ENCODE assay signal across 16 cellular contexts in the genomic region with DNA sequence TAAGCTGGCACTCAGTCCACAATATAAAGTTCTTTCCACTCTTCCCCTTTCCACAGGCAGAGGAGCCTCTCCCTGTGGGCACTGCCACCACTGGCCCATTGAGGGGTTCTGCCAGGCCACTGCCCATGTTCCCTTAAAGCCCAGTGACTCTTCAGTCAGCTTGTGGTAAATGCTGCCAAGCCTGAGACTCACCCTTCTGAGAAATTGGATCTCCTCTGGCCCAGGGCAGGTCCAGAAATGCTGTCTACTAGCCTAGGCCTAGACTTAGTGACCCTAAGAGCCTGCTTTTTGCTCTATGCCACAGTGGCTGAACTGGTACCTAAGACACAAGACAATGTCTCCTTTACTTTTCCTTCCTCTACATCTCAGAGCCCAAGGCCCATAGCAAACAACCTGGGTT.
DNase-seq lines count a peak whose midpoint lies in the region; ATAC-seq and TF ChIP-seq lines count a peak whose summit lies in the region.
"Had no signal": no experiment of that assay in that cellular context is flagged by ENCODE, and none has a peak within 500 bp of the region (broad histone marks: within the 10 kb centered on the region; RNA-seq: fewer than 3 reads in every experiment).

No MANE protein-coding gene starts in this region.

- H3K4me3 Mint-ChIP-seq in neural crest cell: no peak overlapping the region
- H3K4me3 Mint-ChIP-seq: CD4-positive, CD25-positive, alpha-beta regulatory T cell; CD8-positive, alpha-beta memory T cell; GM23338; HFFc6 had no signal

- peaks cover 13% of the 10 kb centered on the region for H3K9me3 Mint-ChIP-seq in neural crest cell
- H3K9me3 Mint-ChIP-seq: GM23338, HFFc6 had no signal

- H3K9me3 ChIP-seq in left ventricle myocardium inferior (replicated peaks) (peaks cover 3% of the 10 kb centered on the region), spleen (peaks cover 0 to 12% (median 2%) of the 10 kb centered on the region in 8 donors)
- H3K9me3 ChIP-seq: BE2C had no signal

- H3K27me3 Mint-ChIP-seq in neural crest cell (ENCODE audit: low read depth): no peaks in the 10 kb centered on the region
- H3K27me3 Mint-ChIP-seq: CD4-positive, CD25-positive, alpha-beta regulatory T cell; CD8-positive, alpha-beta memory T cell had no signal

- TF ChIP-seq CTCF in left ventricle myocardium inferior (IDR thresholded peaks at IDR 0.05; ENCODE audit: borderline replicate concordance) (no peak), neural crest cell (conservative IDR thresholded peaks at IDR 0.05) (no peak), spleen (IDR thresholded peaks at IDR 0.05 in 8 of 11, conservative IDR thresholded peaks at IDR 0.05 in 3 of 11) (no peak)

- H3K27ac ChIP-seq in left ventricle myocardium inferior (replicated peaks) (peak overlapping the region; percentile 18), spleen (no peak overlapping the region)
- H3K27ac ChIP-seq: HL-60 had no signal

- H3K36me3 ChIP-seq in left ventricle myocardium inferior (no peaks in the 10 kb centered on the region), spleen (no peaks in the 10 kb centered on the region)
- H3K36me3 ChIP-seq: BE2C had no signal

- DNase-seq in left ventricle myocardium inferior: no peak
- no peak for DNase-seq in left cardiac atrium
- DNase-seq in neural crest cell (ENCODE audit: low read depth, low spot score): no peak
- peak; percentile 30 for DNase-seq in spleen
- DNase-seq in activated CD4-positive, alpha-beta T cell treated with anti-CD3 and anti-CD28 coated beads for 4 hours: no peak
- DNase-seq in stimulated activated naive CD8-positive, alpha-beta T cell treated with anti-CD3 and anti-CD28 coated beads, Interleukin-15, Interleukin-2, amounts not matched to agents 100 U/mL and 50 U/mL, for 24 hours: no peak
- DNase-seq: ACHN; BE2C; C1 segment of cervical spinal cord; CD4-positive, CD25-positive, alpha-beta regulatory T cell; CD8-positive, alpha-beta memory T cell; COR-L47; HFFc6 had no signal

- H3K27me3 ChIP-seq in left ventricle myocardium inferior (ENCODE audit: low read depth) (no peaks in the 10 kb centered on the region), spleen (replicated peaks in 1 of 7) (no peaks in the 10 kb centered on the region)
- H3K27me3 ChIP-seq: BE2C had no signal

- intact Hi-C loops in left ventricle myocardium inferior (cut with micrococcal nuclease) (no loop called here), left cardiac atrium (cut with DNase I) (no loop called here), spleen (cut with DNase I; ENCODE audit: low total_unique reads) (no loop called here)

- TF ChIP-seq POLR2A in spleen (IDR thresholded peaks at IDR 0.05): no peak

- peaks cover 11% of the 10 kb centered on the region for H3K36me3 Mint-ChIP-seq in neural crest cell (ENCODE audit: low read depth)
- H3K36me3 Mint-ChIP-seq: CD8-positive, alpha-beta memory T cell had no signal

- peak overlapping the region; percentile 13 for H3K27ac Mint-ChIP-seq in neural crest cell (ENCODE audit: unreplicated experiment)
- H3K27ac Mint-ChIP-seq: CD4-positive, CD25-positive, alpha-beta regulatory T cell; GM23338; HFFc6 had no signal

- no peak for ATAC-seq in left cardiac atrium
- no peak for ATAC-seq in stimulated activated naive CD8-positive, alpha-beta T cell treated with anti-CD3 and anti-CD28 coated beads, Interleukin-15, Interleukin-2, amounts not matched to agents 100 U/mL and 50 U/mL, for 24 hours
- ATAC-seq: GM23338, HCT116 had no signal

- H3K4me1 Mint-ChIP-seq in neural crest cell: peaks cover 7% of the 10 kb centered on the region
- H3K4me1 Mint-ChIP-seq: CD8-positive, alpha-beta memory T cell; GM23338 had no signal

- H3K4me3 ChIP-seq in left ventricle myocardium inferior (no peak overlapping the region), spleen (no peak overlapping the region)
- H3K4me3 ChIP-seq: GM23338 had no signal

- H3K4me1 ChIP-seq in left ventricle myocardium inferior (peaks cover 16% of the 10 kb centered on the region), spleen (no peaks in the 10 kb centered on the region)
